ENCODE assay signal across 8 cellular contexts in genomic region chr7:35975851-35976454, GRCh38.
A peak's percentile ranks its signal among the peaks of the same experiment; 100 is the strongest.
DNase-seq lines count a peak whose midpoint lies in the region; ATAC-seq and TF ChIP-seq lines count a peak whose summit lies in the region.

No MANE protein-coding gene starts in this region.

- no peaks in the 10 kb centered on the region for H3K9me3 ChIP-seq in testis

- H3K4me3 ChIP-seq in dorsolateral prefrontal cortex = no peak overlapping the region
- no peak overlapping the region for H3K4me3 ChIP-seq in testis

- no peak for TF ChIP-seq POLR2A in testis (IDR thresholded peaks at IDR 0.05)

- intact Hi-C loops in dorsolateral prefrontal cortex (cut with DNase I) = loop anchor here (1.0 to 10.0 kb wide), 3 partner anchors 59 to 267 kb away; no protein-coding TSS in a partner anchor
- intact Hi-C loops in testis (cut with DNase I; ENCODE audit: low total_unique reads) = loop anchor here (10.0 kb wide), 1 partner anchor 61 kb away; no protein-coding TSS in a partner anchor

- peak; percentile 72 for ATAC-seq in HG02678 (IDR thresholded peaks at IDR 0.05; ENCODE audit: unreplicated experiment)

- H3K27me3 ChIP-seq in dorsolateral prefrontal cortex = no peaks in the 10 kb centered on the region
- no peaks in the 10 kb centered on the region for H3K27me3 ChIP-seq in testis

- peak; percentile 77 to 97 (median 90) for TF ChIP-seq CTCF in dorsolateral prefrontal cortex (IDR thresholded peaks at IDR 0.05 in 54 of 56, conservative IDR thresholded peaks at IDR 0.05 in 2 of 56; ENCODE audit: low read depth in 1 of 56, partially characterized antibody in 56 of 56)
- TF ChIP-seq CTCF in testis (IDR thresholded peaks at IDR 0.05) = peak; percentile 34 to 85 (median 76)

- H3K4me1 ChIP-seq in testis = no peaks in the 10 kb centered on the region

- H3K27ac ChIP-seq in dorsolateral prefrontal cortex (peak overlapping the region in 1 of 59 donors; percentile 22), testis (no peak overlapping the region)

- 25 to 31% methylated on average over 1 of the region's 1 CpG for WGBS in testis, 2 donors

- DNase-seq in activated effector memory CD4-positive, alpha-beta T cell treated with anti-CD3 and anti-CD28 coated beads, Interleukin-2, amount 50 U/mL, for 16 hours = peak; percentile 67
- DNase-seq in activated effector memory CD4-positive, alpha-beta T cell treated with Interleukin-2 at 50 U/mL for 16 hours = no peak
- peak; percentile 52 for DNase-seq in NCI-H2029 (lab: John Stamatoyannopoulos, UW)
- peak in 3 of 5 experiments; percentile 17 to 71 (median 29) for DNase-seq in T-helper 2 cell
- DNase-seq in dorsolateral prefrontal cortex = peak in 3 of 10 donors; percentile 44 to 57 (median 48)
- peak; percentile 82 to 87 for DNase-seq in lung microvascular endothelial cell (ENCODE audit: low read depth in 2 of 2)
- peak; percentile 69 for DNase-seq in testis

- no peaks in the 10 kb centered on the region for H3K36me3 ChIP-seq in testis (ENCODE audit: low read depth, missing control alignments)
